Comparison of ENCODE assay signal across 17 cellular contexts in genomic region chr1:211612786-211613107, GRCh38. TPM values are rescaled to one million over a fixed set of nuclear protein-coding genes. Genes with fewer than 3 reads are reported as not detected.
A peak's percentile ranks its signal among the peaks of the same experiment; 100 is the strongest.
DNase-seq lines count a peak whose midpoint lies in the region; ATAC-seq and TF ChIP-seq lines count a peak whose summit lies in the region.
"Had no signal": no experiment of that assay in that cellular context is flagged by ENCODE, and none has a peak within 500 bp of the region (broad histone marks: within the 10 kb centered on the region; RNA-seq: fewer than 3 reads in every experiment).

No MANE protein-coding gene starts in this region.

- POLR2A ChIA-PET in HCT116 (lab: Charles Lee) = no interaction called here
- POLR2A ChIA-PET in SK-N-SH (lab: Yijun Ruan, JAX) = no interaction called here

- TF ChIP-seq POLR2A in HCT116 (IDR thresholded peaks at IDR 0.05; ENCODE audit: borderline replicate concordance, extremely low read depth, insufficient read depth, insufficient read length) = no peak

- H2AFZ ChIP-seq in HCT116 (ENCODE audit: low read depth, low read length, poor library complexity, severe bottlenecking) (no peak overlapping the region), SK-N-SH (ENCODE audit: low read depth) (peak overlapping the region; percentile 91)

- ATAC-seq in HCT116 = peak; percentile 11; the same call in 1 of the 2 replicates
- no peak for ATAC-seq in right cardiac atrium
- no peak for ATAC-seq in HG03108 (IDR thresholded peaks at IDR 0.05; ENCODE audit: unreplicated experiment)

- intact Hi-C loops in HCT116 (cut with micrococcal nuclease) = no loop called here
- intact Hi-C loops in right cardiac atrium (cut with DNase I) = no loop called here

- H3K9me3 ChIP-seq in HCT116 (ENCODE audit: control insufficient read depth in 1 of 2, insufficient read depth in 1 of 2, low read depth in 1 of 2, low read length in 2 of 2) = no peaks in the 10 kb centered on the region
- H3K9me3 ChIP-seq in SK-N-SH = no peaks in the 10 kb centered on the region
- no peaks in the 10 kb centered on the region for H3K9me3 ChIP-seq in right cardiac atrium (ENCODE audit: control insufficient read depth, low read length)
- no peaks in the 10 kb centered on the region for H3K9me3 ChIP-seq in skeletal muscle tissue (ENCODE audit: control insufficient read depth in 3 of 3, low read length in 3 of 3)
- H3K9me3 ChIP-seq: testis had no signal

- H3K36me3 ChIP-seq in HCT116 (ENCODE audit: control insufficient read depth in 1 of 2, insufficient read depth in 2 of 2, low read length in 2 of 2) = no peaks in the 10 kb centered on the region
- H3K36me3 ChIP-seq in SK-N-SH (replicated peaks in 1 of 2; ENCODE audit: control insufficient read depth in 1 of 2, insufficient read depth in 2 of 2, low read length in 1 of 2) = no peaks in the 10 kb centered on the region
- H3K36me3 ChIP-seq in skeletal muscle tissue (ENCODE audit: control insufficient read depth in 3 of 3, insufficient read depth in 3 of 3, low read length in 3 of 3) = no peaks in the 10 kb centered on the region

- no CpG with 5 or more reads among the region's 6 CpGs for WGBS in SK-N-SH (ENCODE audit: low lambda C conversion rate)
- WGBS in right cardiac atrium = 93% methylated on average over 6 of the region's 6 CpGs

- H3K9me2 ChIP-seq in HCT116 (ENCODE audit: insufficient read depth) (no peaks in the 10 kb centered on the region), SK-N-SH (no peaks in the 10 kb centered on the region)

- no peak for DNase-seq in HCT116 (ENCODE audit: low read depth, low spot score)
- DNase-seq in SK-N-SH = no peak
- no peak for DNase-seq in right cardiac atrium
- DNase-seq in stimulated activated CD4-positive, alpha-beta T cell treated with anti-CD3 and anti-CD28 coated beads, Interleukin-4, amount 100 ng/mL, for 24 hours = no peak
- no peak for DNase-seq in epidermal melanocyte (ENCODE audit: insufficient read length, low spot score)
- no peak for DNase-seq in iPS-NIHi11 (ENCODE audit: low spot score)
- DNase-seq: activated CD4-positive, alpha-beta T cell treated with anti-CD3 and anti-CD28 coated beads, Interleukin-2, amount 10 ng/mL, durations not matched to agents 7 days and 5 days; activated naive CD8-positive, alpha-beta T cell treated with anti-CD3 and anti-CD28 coated beads, Interleukin-2, amount 50 U/mL, for 24 hours; activated T-cell treated with anti-CD3 and anti-CD28 coated beads, Interleukin-2, amount 50 U/mL, for 1 hour; NCI-H2081; NCI-H748 treated with DMSO at 0.1 percent for 48 hours; stimulated activated CD4-positive, alpha-beta T cell treated with anti-CD3 and anti-CD28 coated beads, Interleukin-12 subunit alpha, Interleukin-12 subunit beta, amount 100 ng/mL, for 4 hours; T-helper 9 cell had no signal

- H3K27ac ChIP-seq in HCT116 (ENCODE audit: low read depth, low read length) (no peak overlapping the region), SK-N-SH (ENCODE audit: low read depth in 2 of 2, low read length in 1 of 2) (peak overlapping the region in 1 of 2 experiments; percentile 81; a peak in 2 of 4 replicates), right cardiac atrium (ENCODE audit: low read length) (peak overlapping the region; percentile 98), skeletal muscle tissue (ENCODE audit: low read depth, low read length) (peak overlapping the region; percentile 34)
- H3K27ac ChIP-seq: C4-2B had no signal

- BruUV-seq in HCT116 (replicated peaks; lab: Mats Ljungman, UMichigan) = no TSS peak

- H3K9ac ChIP-seq in HCT116 (ENCODE audit: low read length) (no peak overlapping the region), SK-N-SH (0 out of 2 replicates have a peak overlapping the region, but pooled peaks have one; percentile 33), skeletal muscle tissue (ENCODE audit: low read depth in 1 of 3, low read length in 3 of 3) (no peak overlapping the region)

- H3F3A ChIP-seq in SK-N-SH (replicated peaks; ENCODE audit: insufficient read depth) = peaks cover 16% of the 10 kb centered on the region

- H3K4me2 ChIP-seq in HCT116 (ENCODE audit: low read length) = peak overlapping the region; percentile 58; the same call in 1 of the 2 replicates
- H3K4me2 ChIP-seq in SK-N-SH = peak overlapping the region; percentile 20; the same call in 1 of the 2 replicates

- no peak for TF ChIP-seq EP300 in SK-N-SH (IDR thresholded peaks at IDR 0.05; ENCODE audit: borderline replicate concordance in 1 of 2, low read depth in 1 of 2, low read length in 1 of 2)

- H3K4me1 ChIP-seq in HCT116 (ENCODE audit: control insufficient read depth in 1 of 2, insufficient read depth in 2 of 2, low read length in 2 of 2) (peaks cover 8 to 15% of the 10 kb centered on the region in 2 experiments; a peak in 3 of 4 replicates), SK-N-SH (ENCODE audit: control insufficient read depth in 1 of 2, insufficient read depth in 2 of 2, low read depth in 1 of 2, low read length in 1 of 2) (peaks cover 0 to 18% of the 10 kb centered on the region in 2 experiments; a peak in 1 of 4 replicates), right cardiac atrium (ENCODE audit: control insufficient read depth, insufficient read depth, low read length) (peaks cover 13% of the 10 kb centered on the region), skeletal muscle tissue (ENCODE audit: control insufficient read depth in 3 of 3, insufficient read depth in 3 of 3, low read length in 3 of 3) (peaks cover 12 to 22% (median 13%) of the 10 kb centered on the region in 3 donors)

- H3K27me3 ChIP-seq in HCT116 (ENCODE audit: insufficient read depth, low read length) = no peaks in the 10 kb centered on the region
- no peaks in the 10 kb centered on the region for H3K27me3 ChIP-seq in SK-N-SH (ENCODE audit: insufficient read depth)
- no peaks in the 10 kb centered on the region for H3K27me3 ChIP-seq in right cardiac atrium (ENCODE audit: control insufficient read depth, insufficient read depth)
- H3K27me3 ChIP-seq in skeletal muscle tissue (ENCODE audit: control insufficient read depth in 3 of 3, insufficient read depth in 3 of 3, low read length in 3 of 3) = no peaks in the 10 kb centered on the region
- H3K27me3 ChIP-seq: testis had no signal

- RAD21 ChIA-PET in HCT116 (lab: Charles Lee; ENCODE audit: low non-redundant PET in 1 of 2, low total read pairs in 2 of 2, uncharacterized antibody in 2 of 2, unreplicated experiment in 2 of 2) = interaction anchor here in 1 of 2 experiments (0.7 kb wide), 1 partner anchor 217 kb away, joined by 3 read pairs; no protein-coding TSS in a partner anchor

- no peaks in the 10 kb centered on the region for H4K20me1 ChIP-seq in HCT116 (ENCODE audit: insufficient read depth)
- no peaks in the 10 kb centered on the region for H4K20me1 ChIP-seq in SK-N-SH (ENCODE audit: insufficient read depth)

- TF ChIP-seq CTCF in HCT116 (IDR thresholded peaks at IDR 0.05 in 2 of 3, conservative IDR thresholded peaks at IDR 0.05 in 1 of 3; ENCODE audit: borderline replicate concordance in 1 of 3, insufficient read depth in 1 of 3, low read depth in 2 of 3, low read length in 2 of 3) (no peak), SK-N-SH (IDR thresholded peaks at IDR 0.05) (no peak)

- H3K4me3 ChIP-seq in HCT116 (replicated peaks in 1 of 2; ENCODE audit: low read depth in 1 of 2, low read length in 2 of 2) (no peak overlapping the region), SK-N-SH (ENCODE audit: low read depth in 2 of 2, low read length in 1 of 2) (no peak overlapping the region), right cardiac atrium (ENCODE audit: low read length) (no peak overlapping the region), skeletal muscle tissue (ENCODE audit: low read length in 3 of 3) (no peak overlapping the region)
- H3K4me3 ChIP-seq: testis had no signal

- TF ChIP-seq RAD21 in HCT116 (IDR thresholded peaks at IDR 0.05; ENCODE audit: low read depth) (no peak), SK-N-SH (IDR thresholded peaks at IDR 0.05; ENCODE audit: low read length) (no peak)

- H3K79me2 ChIP-seq in HCT116 (ENCODE audit: insufficient read depth, low read length) = no peaks in the 10 kb centered on the region
- no peaks in the 10 kb centered on the region for H3K79me2 ChIP-seq in SK-N-SH (ENCODE audit: insufficient read depth)

- CTCF ChIA-PET in HCT116 (lab: Charles Lee) = no interaction called here
- CTCF ChIA-PET in SK-N-SH (lab: Yijun Ruan, JAX) = interaction anchor here (1.4 to 1.5 kb wide), 2 partner anchors 34 to 143 kb away, joined by 5 read pairs; partner anchors contain the start of gene SLC30A1

TF ChIP-seq in SK-N-SH, 30 proteins besides CTCF, POLR2A, EP300 and RAD21 (continues in another document):
- TF ChIP-seq POLR2AphosphoS5 (IDR thresholded peaks at IDR 0.05; ENCODE audit: low read depth, low read length) = no peak
- TF ChIP-seq GABPA (IDR thresholded peaks at IDR 0.05; ENCODE audit: low read depth) = no peak
- no peak for TF ChIP-seq NFIC (IDR thresholded peaks at IDR 0.05; ENCODE audit: borderline replicate concordance)
- TF ChIP-seq ZBTB33 (IDR thresholded peaks at IDR 0.05; ENCODE audit: borderline replicate concordance, low read depth) = no peak
- TF ChIP-seq TEAD4 (IDR thresholded peaks at IDR 0.05; ENCODE audit: borderline replicate concordance, insufficient read depth) = no peak
- no peak for TF ChIP-seq TCF12 (IDR thresholded peaks at IDR 0.05)
- no peak for TF ChIP-seq FOXJ3 (CRISPR knock-in tag; IDR thresholded peaks at IDR 0.05)
- TF ChIP-seq MXI1 (IDR thresholded peaks at IDR 0.05; ENCODE audit: low read depth, low read length) = no peak

RNA-seq across cellular contexts. Expression of gene SLC30A1, which starts 33.8 kb away (rescaled TPM):
- total RNA-seq in HCT116 (2021; ENCODE audit: unreplicated experiment) = 9.7 TPM
- polyA plus RNA-seq in HCT116 (2012) = 3.6 and 5.0 TPM in 2 replicates
- polyA plus RNA-seq in SK-N-SH (2012; rRNA removed) = 6.9 and 7.2 TPM in 2 replicates
- 8.1 and 9.4 TPM in 2 replicates for polyA plus RNA-seq in SK-N-SH (2012; cell fraction: cytosol; rRNA removed)
- polyA plus RNA-seq in SK-N-SH (2012; cell fraction: nucleus; rRNA removed) = 8.6 and 10.0 TPM in 2 replicates
- total RNA-seq in right cardiac atrium = 10 to 100 TPM; 14.5 to 19.2 (median 14.8) TPM
- polyA plus RNA-seq in right cardiac atrium = 6.0 TPM
- 16.2 TPM for total RNA-seq in skeletal muscle tissue
